Comparison of ENCODE assay signal across 9 cellular contexts in genomic region chr7:36473454-36474282, GRCh38.
A peak's percentile ranks its signal among the peaks of the same experiment; 100 is the strongest.
DNase-seq lines count a peak whose midpoint lies in the region; ATAC-seq and TF ChIP-seq lines count a peak whose summit lies in the region.
"Had no signal": no experiment of that assay in that cellular context is flagged by ENCODE, and none has a peak within 500 bp of the region (broad histone marks: within the 10 kb centered on the region; RNA-seq: fewer than 3 reads in every experiment).

No MANE protein-coding gene starts in this region.

- no peaks in the 10 kb centered on the region for H3K27me3 Mint-ChIP-seq in chondrocyte (ENCODE audit: low read depth)

- H3F3A ChIP-seq in PC-3 (ENCODE audit: low read length, unreplicated experiment), result no peaks in the 10 kb centered on the region

- no peak overlapping the region for H2AFZ ChIP-seq in PC-3 (ENCODE audit: low read length)

- no peaks in the 10 kb centered on the region for H3K4me1 ChIP-seq in HAP-1
- H3K4me1 ChIP-seq in PC-3 (ENCODE audit: insufficient read depth, low read length), result 0 out of 2 replicates have a peak, but pooled peaks cover 7% of the 10 kb centered on the region

- H4K20me1 ChIP-seq in PC-3 (ENCODE audit: low read length), result no peaks in the 10 kb centered on the region

- in situ Hi-C loops in HAP-1 (cut with MboI; ENCODE audit: low sequenced_read_pairs), result loop anchor here (5.0 to 10.0 kb wide), 2 partner anchors 201 to 724 kb away; no protein-coding TSS in a partner anchor

- H3K9me3 ChIP-seq in HAP-1, result no peaks in the 10 kb centered on the region
- H3K9me3 ChIP-seq in PC-3 (ENCODE audit: low read length), result no peaks in the 10 kb centered on the region

- no peaks in the 10 kb centered on the region for H3K9me3 Mint-ChIP-seq in chondrocyte (ENCODE audit: low read depth)
- H3K9me3 Mint-ChIP-seq: T-helper 1 cell treated with Interleukin-12 subunit alpha and Interleukin-12 subunit beta and Interleukin-4 antibody, amounts not matched to agents 30 μg/mL and 1 μg/mL, for 36 hours had no signal

- H3K36me3 ChIP-seq in HAP-1 (replicated peaks), result no peaks in the 10 kb centered on the region
- H3K36me3 ChIP-seq in PC-3 (ENCODE audit: low read depth, low read length), result no peaks in the 10 kb centered on the region

- no peaks in the 10 kb centered on the region for H3K36me3 Mint-ChIP-seq in chondrocyte (ENCODE audit: low read depth)

- H3K4me3 Mint-ChIP-seq in chondrocyte (ENCODE audit: unreplicated experiment), result no peak overlapping the region
- H3K4me3 Mint-ChIP-seq: T-helper 1 cell treated with Interleukin-12 subunit alpha and Interleukin-12 subunit beta and Interleukin-4 antibody, amounts not matched to agents 30 μg/mL and 1 μg/mL, for 36 hours had no signal

- no peak overlapping the region for H3K4me2 ChIP-seq in PC-3 (ENCODE audit: low read length)

- TF ChIP-seq CTCF in PC-3 (conservative IDR thresholded peaks at IDR 0.05; ENCODE audit: low read depth, low read length) (peak; percentile 75), chondrocyte (IDR thresholded peaks at IDR 0.05) (peak; percentile 74), coronary artery (IDR thresholded peaks at IDR 0.05) (no peak)

- no peaks in the 10 kb centered on the region for H3K79me2 ChIP-seq in PC-3 (ENCODE audit: low read length)

- H3K9ac ChIP-seq in PC-3 (ENCODE audit: low read length), result no peak overlapping the region

- H3K27ac ChIP-seq in PC-3 (ENCODE audit: low read length) (no peak overlapping the region), coronary artery (no peak overlapping the region)

- CTCF ChIA-PET in PC-3 (lab: Charles Lee), result no interaction called here

- ATAC-seq in PC-3, result peak; percentile 44
- ATAC-seq in HG02571 (IDR thresholded peaks at IDR 0.05; ENCODE audit: unreplicated experiment), result no peak

- no peaks in the 10 kb centered on the region for H3K9me2 ChIP-seq in PC-3 (replicated peaks; ENCODE audit: low read length)

- POLR2A ChIA-PET in PC-3 (lab: Charles Lee; ENCODE audit: unreplicated experiment), result no interaction called here

- peaks cover 24% of the 10 kb centered on the region for H3K4me1 Mint-ChIP-seq in chondrocyte (ENCODE audit: low read depth)

- no TSS peak for BruUV-seq in PC-3 (replicated peaks; lab: Mats Ljungman, UMichigan)

- no peaks in the 10 kb centered on the region for H3K27me3 ChIP-seq in HAP-1 (ENCODE audit: low read depth)
- H3K27me3 ChIP-seq in PC-3 (ENCODE audit: low read length), result no peaks in the 10 kb centered on the region

- intact Hi-C loops in PC-3 (cut with micrococcal nuclease), result no loop called here

- H3K4me3 ChIP-seq in HAP-1 (no peak overlapping the region), PC-3 (ENCODE audit: low read length) (no peak overlapping the region), coronary artery (no peak overlapping the region)

- H3K27ac Mint-ChIP-seq in chondrocyte (ENCODE audit: unreplicated experiment), result no peak overlapping the region
- H3K27ac Mint-ChIP-seq: T-helper 1 cell treated with Interleukin-12 subunit alpha and Interleukin-12 subunit beta and Interleukin-4 antibody, amounts not matched to agents 30 μg/mL and 1 μg/mL, for 36 hours had no signal

- peak; percentile 62 for DNase-seq in D341Med (ENCODE audit: low spot score)
- peak; percentile 49 to 81 for DNase-seq in HAP-1 (ENCODE audit: low spot score in 2 of 2)
- peak; percentile 58 for DNase-seq in PC-3
- DNase-seq in chondrocyte (ENCODE audit: low spot score), result no peak
- DNase-seq in mucosa of gallbladder (ENCODE audit: low spot score), result peak; percentile 22
- DNase-seq in 8988T, result no peak
- no peak for DNase-seq in coronary artery (ENCODE audit: low spot score)

Comparison
In these comparisons a context has a peak if more than half of its experiments do, and no peak if none do; other contexts are left out.
1. DNase-seq: peak in D341Med (single experiment), HAP-1 (2 of 2), PC-3 (single experiment) and mucosa of gallbladder (single experiment); none in chondrocyte (single experiment), 8988T (single experiment) and coronary artery (single experiment).